18 cellular contexts compared by ENCODE assay signal in the genomic region with DNA sequence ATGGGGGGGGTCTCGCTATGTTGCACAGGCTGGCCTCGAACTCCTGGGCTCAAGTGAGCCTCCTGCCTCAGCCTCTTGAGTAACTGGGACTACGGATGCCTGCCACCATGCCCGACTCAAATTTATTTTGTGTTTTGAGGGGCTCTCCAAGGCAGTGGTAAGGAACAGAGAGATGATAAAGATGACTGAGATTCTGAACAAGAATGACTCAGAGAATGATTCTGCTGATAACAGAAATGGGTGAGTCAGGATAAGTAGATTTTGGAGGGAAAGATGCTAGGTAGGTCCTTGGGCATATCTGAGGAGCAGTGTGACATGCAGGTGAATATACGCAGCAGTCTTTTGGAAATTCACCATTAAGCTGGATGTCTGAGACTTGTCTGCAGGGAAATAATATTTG. TPM values are rescaled to one million over a fixed set of nuclear protein-coding genes. Genes with fewer than 3 reads are reported as not detected.
DNase-seq lines count a peak whose midpoint lies in the region; ATAC-seq, FAIRE-seq and TF ChIP-seq lines count a peak whose summit lies in the region.
"Had no signal": no experiment of that assay in that cellular context is flagged by ENCODE, and none has a peak within 500 bp of the region (broad histone marks: within the 10 kb centered on the region; RNA-seq: fewer than 3 reads in every experiment).

No MANE protein-coding gene starts in this region.

- H3K4me3 Mint-ChIP-seq in stimulated activated naive CD8-positive, alpha-beta T cell treated with anti-CD3 and anti-CD28 coated beads, Interleukin-15, Interleukin-2, amounts not matched to agents 100 ng/mL and 50 ng/mL, for 24 hours = no peak overlapping the region
- no peak overlapping the region for H3K4me3 Mint-ChIP-seq in activated CD8-positive, alpha-beta memory T cell treated with anti-CD3 and anti-CD28 coated beads, Interleukin-2, amount 10 ng/mL, durations not matched to agents 7 days and 5 days
- H3K4me3 Mint-ChIP-seq: activated B cell treated with CpG ODN at 0.5 μM for 24 hours; CD8-positive, alpha-beta T cell had no signal

- H3K27ac Mint-ChIP-seq in stimulated activated naive CD8-positive, alpha-beta T cell treated with anti-CD3 and anti-CD28 coated beads, Interleukin-15, Interleukin-2, amounts not matched to agents 100 ng/mL and 50 ng/mL, for 24 hours = peak overlapping the region; percentile 10
- H3K27ac Mint-ChIP-seq in activated CD8-positive, alpha-beta memory T cell treated with anti-CD3 and anti-CD28 coated beads, Interleukin-2, amount 10 ng/mL, durations not matched to agents 7 days and 5 days = no peak overlapping the region
- H3K27ac Mint-ChIP-seq: activated B cell treated with CpG ODN at 0.5 μM for 24 hours; CD8-positive, alpha-beta T cell had no signal

- TF ChIP-seq CTCF in bronchial epithelial cell (IDR thresholded peaks at IDR 0.05; ENCODE audit: insufficient read depth, low read length, severe bottlenecking) = no peak

- ATAC-seq in activated CD8-positive, alpha-beta memory T cell treated with anti-CD3 and anti-CD28 coated beads, Interleukin-2, amount 10 ng/mL, durations not matched to agents 7 days and 5 days = no peak
- ATAC-seq in esophagus mucosa = no peak
- ATAC-seq: body of pancreas; CD8-positive, alpha-beta T cell; heart right ventricle; Right ventricle myocardium inferior had no signal

- no peaks in the 10 kb centered on the region for H3K9me3 Mint-ChIP-seq in stimulated activated naive CD8-positive, alpha-beta T cell treated with anti-CD3 and anti-CD28 coated beads, Interleukin-15, Interleukin-2, amounts not matched to agents 100 ng/mL and 50 ng/mL, for 24 hours
- H3K9me3 Mint-ChIP-seq in activated CD8-positive, alpha-beta memory T cell treated with anti-CD3 and anti-CD28 coated beads, Interleukin-2, amount 10 ng/mL, durations not matched to agents 7 days and 5 days (ENCODE audit: low read depth) = no peaks in the 10 kb centered on the region
- H3K9me3 Mint-ChIP-seq: activated B cell treated with CpG ODN at 0.5 μM for 24 hours; CD8-positive, alpha-beta T cell had no signal

- no peaks in the 10 kb centered on the region for H3K27me3 ChIP-seq in bronchial epithelial cell (ENCODE audit: control insufficient read depth, insufficient read depth, low read length)
- H3K27me3 ChIP-seq: body of pancreas, heart right ventricle, ovary had no signal

- no peak overlapping the region for H3K4me3 ChIP-seq in bronchial epithelial cell (ENCODE audit: low read depth, low read length)
- H3K4me3 ChIP-seq: body of pancreas, heart right ventricle, ovary had no signal

- CTCF ChIA-PET in activated CD8-positive, alpha-beta memory T cell treated with anti-CD3 and anti-CD28 coated beads, Interleukin-2, amount 10 ng/mL, durations not matched to agents 7 days and 5 days (lab: Charles Lee) = no interaction called here

- FAIRE-seq in bronchial epithelial cell (lab: Jason Lieb, UNC) = no peak

- H3K36me3 Mint-ChIP-seq in stimulated activated naive CD8-positive, alpha-beta T cell treated with anti-CD3 and anti-CD28 coated beads, Interleukin-15, Interleukin-2, amounts not matched to agents 100 ng/mL and 50 ng/mL, for 24 hours (ENCODE audit: low read depth) = no peaks in the 10 kb centered on the region
- no peaks in the 10 kb centered on the region for H3K36me3 Mint-ChIP-seq in activated CD8-positive, alpha-beta memory T cell treated with anti-CD3 and anti-CD28 coated beads, Interleukin-2, amount 10 ng/mL, durations not matched to agents 7 days and 5 days

- H3K27me3 Mint-ChIP-seq in stimulated activated naive CD8-positive, alpha-beta T cell treated with anti-CD3 and anti-CD28 coated beads, Interleukin-15, Interleukin-2, amounts not matched to agents 100 ng/mL and 50 ng/mL, for 24 hours = no peaks in the 10 kb centered on the region
- H3K27me3 Mint-ChIP-seq in activated CD8-positive, alpha-beta memory T cell treated with anti-CD3 and anti-CD28 coated beads, Interleukin-2, amount 10 ng/mL, durations not matched to agents 7 days and 5 days = peaks cover 5% of the 10 kb centered on the region

- H3K4me1 Mint-ChIP-seq in stimulated activated naive CD8-positive, alpha-beta T cell treated with anti-CD3 and anti-CD28 coated beads, Interleukin-15, Interleukin-2, amounts not matched to agents 100 ng/mL and 50 ng/mL, for 24 hours (ENCODE audit: low read depth) = peaks cover 25% of the 10 kb centered on the region
- H3K4me1 Mint-ChIP-seq in activated CD8-positive, alpha-beta memory T cell treated with anti-CD3 and anti-CD28 coated beads, Interleukin-2, amount 10 ng/mL, durations not matched to agents 7 days and 5 days = peaks cover 7% of the 10 kb centered on the region

- no peaks in the 10 kb centered on the region for H3K36me3 ChIP-seq in bronchial epithelial cell (ENCODE audit: control insufficient read depth, insufficient read depth, low read length)
- H3K36me3 ChIP-seq: ovary had no signal

- DNase-seq in stimulated activated CD4-positive, alpha-beta T cell treated with anti-CD3 and anti-CD28 coated beads, Interleukin-15, amount 100 ng/mL, for 24 hours = peak; percentile 13
- DNase-seq in stimulated activated CD4-positive, alpha-beta T cell treated with anti-CD3 and anti-CD28 coated beads, Interleukin-4, amount 100 ng/mL, for 1 hour = no peak
- DNase-seq in M059J (ENCODE audit: low read depth) (peak; percentile 26), bronchial epithelial cell (ENCODE audit: low read depth) (peak; percentile 8)
- no peak for DNase-seq in activated CD8-positive, alpha-beta memory T cell treated with anti-CD3 and anti-CD28 coated beads, Interleukin-2, amount 10 ng/mL, durations not matched to agents 7 days and 5 days
- DNase-seq: activated B cell treated with CpG ODN at 0.5 μM for 24 hours; body of pancreas; CD8-positive, alpha-beta T cell; GDM1; heart right ventricle; NCI-H1417; ovary; T1000 had no signal

RNA-seq across cellular contexts. Expression of gene TMEM220, which starts 2.6 kb away (rescaled TPM):
- 0.32 TPM in 1 of 2 replicates, not detected in the other for total RNA-seq in M059J (2014; rRNA removed; shearing (Covaris generic))
- total RNA-seq in bronchial epithelial cell = 0.79 and 0.90 TPM in 2 replicates
- under 1 TPM; 0.29 to 0.35 TPM for total RNA-seq in activated CD8-positive, alpha-beta memory T cell treated with anti-CD3 and anti-CD28 coated beads, Interleukin-2, amount 10 ng/mL, durations not matched to agents 7 days and 5 days
- 4.0 TPM for total RNA-seq in esophagus mucosa
- total RNA-seq: HT-29, OCI-LY7 had no signal

RNA-seq across cellular contexts. Expression of gene ADPRM, which starts 29.8 kb away (rescaled TPM):
- 3.5 and 9.5 TPM in 2 replicates for total RNA-seq in M059J (2014; rRNA removed; shearing (Covaris generic))
- 14.1 and 20.5 TPM in 2 replicates for total RNA-seq in bronchial epithelial cell
- total RNA-seq in activated CD8-positive, alpha-beta memory T cell treated with anti-CD3 and anti-CD28 coated beads, Interleukin-2, amount 10 ng/mL, durations not matched to agents 7 days and 5 days = 10 to 100 TPM in 1 of 2 experiments, 1 to 10 TPM in 1; 9.9 to 10.6 TPM
- 4.5 TPM for total RNA-seq in esophagus mucosa

RNA-seq across cellular contexts. Expression of gene SCO1, which starts 29.9 kb away (rescaled TPM):
- total RNA-seq in M059J (2014; rRNA removed; shearing (Covaris generic)) = 19.9 and 29.5 TPM in 2 replicates
- total RNA-seq in bronchial epithelial cell (24.2 and 26.8 TPM in 2 replicates), esophagus mucosa (17.3 TPM)
- total RNA-seq in activated CD8-positive, alpha-beta memory T cell treated with anti-CD3 and anti-CD28 coated beads, Interleukin-2, amount 10 ng/mL, durations not matched to agents 7 days and 5 days = 10 to 100 TPM; 25.6 to 30.4 TPM

Comparison
In these comparisons a context has a peak if more than half of its experiments do, and no peak if none do; other contexts are left out.
1. DNase-seq: peak in stimulated activated CD4-positive, alpha-beta T cell treated with anti-CD3 and anti-CD28 coated beads, Interleukin-15, amount 100 ng/mL, for 24 hours (single experiment), M059J (single experiment) and bronchial epithelial cell (single experiment); none in stimulated activated CD4-positive, alpha-beta T cell treated with anti-CD3 and anti-CD28 coated beads, Interleukin-4, amount 100 ng/mL, for 1 hour (single experiment) and activated CD8-positive, alpha-beta memory T cell treated with anti-CD3 and anti-CD28 coated beads, Interleukin-2, amount 10 ng/mL, durations not matched to agents 7 days and 5 days (single experiment).